ENCODE assay signal across 25 cellular contexts in genomic region chr9:82299870-82300269, GRCh38.
DNase-seq lines count a peak whose midpoint lies in the region; ATAC-seq and TF ChIP-seq lines count a peak whose summit lies in the region.
"Had no signal": no experiment of that assay in that cellular context is flagged by ENCODE, and none has a peak within 500 bp of the region (broad histone marks: within the 10 kb centered on the region; RNA-seq: fewer than 3 reads in every experiment).

No MANE protein-coding gene starts in this region.

- H3K4me1 Mint-ChIP-seq in nephron progenitor cell (peaks cover 10% of the 10 kb centered on the region), neural progenitor cell (no peaks in the 10 kb centered on the region)
- H3K4me1 Mint-ChIP-seq: activated naive CD8-positive, alpha-beta T cell treated with anti-CD3 and anti-CD28 coated beads for 36 hours; CD4-positive, alpha-beta memory T cell had no signal

- H3K4me3 ChIP-seq in colonic mucosa: no peak overlapping the region
- H3K4me3 ChIP-seq in neural progenitor cell: no peak overlapping the region
- H3K4me3 ChIP-seq: ascending aorta, cardiac muscle cell, stomach, tibial artery had no signal

- intact Hi-C loops in colonic mucosa (cut with DNase I): no loop called here

- no peak overlapping the region for H3K4me2 ChIP-seq in neural progenitor cell

- no peak overlapping the region for H2AFZ ChIP-seq in neural progenitor cell (replicated peaks)

- H3K27ac ChIP-seq in colonic mucosa (no peak overlapping the region), neural progenitor cell (no peak overlapping the region)
- H3K27ac ChIP-seq: ascending aorta, cardiac muscle cell, stomach, tibial artery had no signal

- H3K27me3 Mint-ChIP-seq in nephron progenitor cell (ENCODE audit: low read depth, poor library complexity): no peaks in the 10 kb centered on the region
- H3K27me3 Mint-ChIP-seq in neural progenitor cell (ENCODE audit: insufficient read depth, low read depth): no peaks in the 10 kb centered on the region
- H3K27me3 Mint-ChIP-seq: activated naive CD8-positive, alpha-beta T cell treated with anti-CD3 and anti-CD28 coated beads for 36 hours; CD4-positive, alpha-beta memory T cell; memory B cell had no signal

- no peaks in the 10 kb centered on the region for H3K79me2 ChIP-seq in neural progenitor cell (ENCODE audit: low read depth)

- H3K9ac ChIP-seq in colonic mucosa (ENCODE audit: low read depth in 2 of 2, low read length in 2 of 2): no peak overlapping the region
- no peak overlapping the region for H3K9ac ChIP-seq in neural progenitor cell

- H3K9me3 ChIP-seq in colonic mucosa (no peaks in the 10 kb centered on the region), neural progenitor cell (ENCODE audit: low read depth) (no peaks in the 10 kb centered on the region)

- H3F3A ChIP-seq in neural progenitor cell (ENCODE audit: low read depth): no peaks in the 10 kb centered on the region

- DNase-seq in fibroblast of peridontal ligament (ENCODE audit: extremely low read depth) (peak; percentile 23), nephron progenitor cell (no peak), colonic mucosa (no peak), neural progenitor cell (ENCODE audit: low spot score) (no peak)
- no peak for DNase-seq in activated CD4-positive, alpha-beta T cell treated with anti-CD3 and anti-CD28 coated beads for 4 hours
- DNase-seq: activated CD4-positive, alpha-beta T cell treated with anti-CD3 and anti-CD28 coated beads for 48 hours; activated effector memory CD4-positive, alpha-beta T cell treated with anti-CD3 and anti-CD28 coated beads, Interleukin-2, amount 50 U/mL, for 16 hours; activated naive CD8-positive, alpha-beta T cell treated with anti-CD3 and anti-CD28 coated beads for 36 hours; activated T-cell treated with anti-CD3 and anti-CD28 coated beads, Interleukin-2, amount 50 U/mL, for 1 hour; CD4-positive, alpha-beta memory T cell; cortex of kidney; H7; Kasumi-1; NCI-H510A; NK-92 treated with Interleukin-12 subunit alpha and Interleukin-12 subunit beta, amount 100 ng/mL, for 24 hours; SHP77; stomach; tibial artery had no signal

- ATAC-seq in GM18858 (IDR thresholded peaks at IDR 0.05; ENCODE audit: unreplicated experiment): peak; percentile 61
- peak; percentile 62 for ATAC-seq in GM21360 (IDR thresholded peaks at IDR 0.05; ENCODE audit: unreplicated experiment)
- ATAC-seq in HG03280 (IDR thresholded peaks at IDR 0.05; ENCODE audit: unreplicated experiment): peak; percentile 73
- ATAC-seq: esophagus mucosa had no signal

- TF ChIP-seq CTCF in nephron progenitor cell (IDR thresholded peaks at IDR 0.05) (no peak), colonic mucosa (IDR thresholded peaks at IDR 0.05) (no peak), neural progenitor cell (IDR thresholded peaks at IDR 0.05) (no peak)

- H4K20me1 ChIP-seq in neural progenitor cell (ENCODE audit: low read depth): no peaks in the 10 kb centered on the region

- H3K4me3 Mint-ChIP-seq in nephron progenitor cell (no peak overlapping the region), neural progenitor cell (no peak overlapping the region)
- H3K4me3 Mint-ChIP-seq: activated naive CD8-positive, alpha-beta T cell treated with anti-CD3 and anti-CD28 coated beads for 36 hours; CD4-positive, alpha-beta memory T cell; memory B cell had no signal

- H3K36me3 Mint-ChIP-seq in nephron progenitor cell (ENCODE audit: low read depth) (peaks cover 13% of the 10 kb centered on the region), neural progenitor cell (no peaks in the 10 kb centered on the region)
- H3K36me3 Mint-ChIP-seq: activated naive CD8-positive, alpha-beta T cell treated with anti-CD3 and anti-CD28 coated beads for 36 hours; CD4-positive, alpha-beta memory T cell; memory B cell had no signal

- peaks cover 28% of the 10 kb centered on the region for H3K9me3 Mint-ChIP-seq in nephron progenitor cell
- peaks cover 2% of the 10 kb centered on the region for H3K9me3 Mint-ChIP-seq in neural progenitor cell

- H3K36me3 ChIP-seq in colonic mucosa: no peaks in the 10 kb centered on the region
- H3K36me3 ChIP-seq in neural progenitor cell: no peaks in the 10 kb centered on the region
- H3K36me3 ChIP-seq: ascending aorta, cardiac muscle cell, stomach, tibial artery had no signal

- H3K4me1 ChIP-seq in colonic mucosa: no peaks in the 10 kb centered on the region
- no peaks in the 10 kb centered on the region for H3K4me1 ChIP-seq in neural progenitor cell
- H3K4me1 ChIP-seq: ascending aorta, stomach, tibial artery had no signal

- H3K27me3 ChIP-seq in colonic mucosa: no peaks in the 10 kb centered on the region
- H3K27me3 ChIP-seq in neural progenitor cell: no peaks in the 10 kb centered on the region
- H3K27me3 ChIP-seq: ascending aorta, cardiac muscle cell, stomach, tibial artery had no signal

- H3K27ac Mint-ChIP-seq in nephron progenitor cell (no peak overlapping the region), neural progenitor cell (no peak overlapping the region)
- H3K27ac Mint-ChIP-seq: activated naive CD8-positive, alpha-beta T cell treated with anti-CD3 and anti-CD28 coated beads for 36 hours; CD4-positive, alpha-beta memory T cell; memory B cell had no signal
